12 cellular contexts compared by ENCODE assay signal in genomic region chr5:143495124-143495523, GRCh38.
DNase-seq lines count a peak whose midpoint lies in the region.
"Had no signal": no experiment of that assay in that cellular context is flagged by ENCODE, and none has a peak within 500 bp of the region (broad histone marks: within the 10 kb centered on the region; RNA-seq: fewer than 3 reads in every experiment).

No MANE protein-coding gene starts in this region.

- DNase-seq in GM03348 (ENCODE audit: low spot score) (peak; percentile 42), OCI-M1 (lab: John Stamatoyannopoulos, UW) (peak; percentile 28), fibroblast of peridontal ligament (ENCODE audit: extremely low read depth) (peak; percentile 72), renal cortical epithelial cell (ENCODE audit: low read depth) (peak; percentile 74), NCI-H1417 treated with DMSO at 0.1 percent for 48 hours (lab: John Stamatoyannopoulos, UW) (no peak), NCI-H1930 (lab: John Stamatoyannopoulos, UW) (no peak), inferior parietal cortex (ENCODE audit: extremely low spot score) (no peak)
- DNase-seq: activated CD4-positive, alpha-beta T cell treated with anti-CD3 and anti-CD28 coated beads, Interleukin-2, amount 50 U/mL, for 48 hours; KG1; NCI-H187; pancreas; stimulated activated CD8-positive, alpha-beta memory T cell treated with anti-CD3 and anti-CD28 coated beads, Interleukin-4, amount 100 ng/mL, for 48 hours had no signal

Comparison
In these comparisons a context has a peak if more than half of its experiments do, and no peak if none do; other contexts are left out.
1. DNase-seq: peak in GM03348 (single experiment), OCI-M1 (single experiment), fibroblast of peridontal ligament (single experiment) and renal cortical epithelial cell (single experiment); none in NCI-H1417 treated with DMSO at 0.1 percent for 48 hours (single experiment), NCI-H1930 (0 of 2) and inferior parietal cortex (single experiment).